ENCODE assay signal across 14 cellular contexts in genomic region chr1:158830074-158830677, GRCh38. TPM values are rescaled to one million over a fixed set of nuclear protein-coding genes. Genes with fewer than 3 reads are reported as not detected.
DNase-seq lines count a peak whose midpoint lies in the region; ATAC-seq and FAIRE-seq lines count a peak whose summit lies in the region.
"Had no signal": no experiment of that assay in that cellular context is flagged by ENCODE, and none has a peak within 500 bp of the region (broad histone marks: within the 10 kb centered on the region; RNA-seq: fewer than 3 reads in every experiment).

No MANE protein-coding gene starts in this region.

- no peak for DNase-seq in activated T-helper 2 cell treated with anti-CD3 and anti-CD28 coated beads, Interferon-gamma antibody, Interleukin-2, Interleukin-4, amounts not matched to agents 10 μg/mL and 5 μg/mL and 100 μg/mL, durations not matched to agents 14 hours and 24 hours and 36 hours (ENCODE audit: low spot score)
- DNase-seq in anterior cingulate cortex (lab: John Stamatoyannopoulos, UW) (no peak), frontal cortex (ENCODE audit: low spot score in 2 of 2) (no peak)
- DNase-seq in stimulated activated CD4-positive, alpha-beta T cell treated with anti-CD3 and anti-CD28 coated beads, Interleukin-1b, Interleukin-23, amount 100 ng/mL, for 48 hours: no peak
- DNase-seq: Caco-2; central memory CD4-positive, alpha-beta T cell; mesenchymal stem cell; NCI-H446 treated with DMSO at 0.1 percent for 48 hours; SW 1271 had no signal

- H3K4me1 Mint-ChIP-seq in activated T-helper 2 cell treated with anti-CD3 and anti-CD28 coated beads, Interferon-gamma antibody, Interleukin-2, Interleukin-4, amounts not matched to agents 10 μg/mL and 5 μg/mL and 100 μg/mL, durations not matched to agents 14 hours and 24 hours and 36 hours (ENCODE audit: low read depth): peaks cover 20% of the 10 kb centered on the region

- intact Hi-C loops in activated T-helper 2 cell treated with anti-CD3 and anti-CD28 coated beads, Interferon-gamma antibody, Interleukin-2, Interleukin-4, amounts not matched to agents 10 μg/mL and 5 μg/mL and 100 μg/mL, durations not matched to agents 14 hours and 24 hours and 36 hours (cut with micrococcal nuclease): loop anchor here (1.0 to 5.0 kb wide), 3 partner anchors 11 to 628 kb away; no protein-coding TSS in a partner anchor

- no peak overlapping the region for H3K4me3 Mint-ChIP-seq in activated T-helper 2 cell treated with anti-CD3 and anti-CD28 coated beads, Interferon-gamma antibody, Interleukin-2, Interleukin-4, amounts not matched to agents 10 μg/mL and 5 μg/mL and 100 μg/mL, durations not matched to agents 14 hours and 24 hours and 36 hours (ENCODE audit: low read depth)

- ATAC-seq in GM18499 (IDR thresholded peaks at IDR 0.05; ENCODE audit: insufficient read depth, unreplicated experiment) (peak; percentile 32), GM19455 (IDR thresholded peaks at IDR 0.05; ENCODE audit: unreplicated experiment) (peak; percentile 54), HG03025 (IDR thresholded peaks at IDR 0.05; ENCODE audit: low FRiP score, unreplicated experiment) (peak; percentile 57), GM18873 (IDR thresholded peaks at IDR 0.05; ENCODE audit: low FRiP score, unreplicated experiment) (no peak)

- peaks cover 22% of the 10 kb centered on the region for H3K36me3 Mint-ChIP-seq in activated T-helper 2 cell treated with anti-CD3 and anti-CD28 coated beads, Interferon-gamma antibody, Interleukin-2, Interleukin-4, amounts not matched to agents 10 μg/mL and 5 μg/mL and 100 μg/mL, durations not matched to agents 14 hours and 24 hours and 36 hours (ENCODE audit: low read depth)

- peaks cover 2% of the 10 kb centered on the region for H3K27me3 Mint-ChIP-seq in activated T-helper 2 cell treated with anti-CD3 and anti-CD28 coated beads, Interferon-gamma antibody, Interleukin-2, Interleukin-4, amounts not matched to agents 10 μg/mL and 5 μg/mL and 100 μg/mL, durations not matched to agents 14 hours and 24 hours and 36 hours (ENCODE audit: low read depth)

- FAIRE-seq in frontal cortex (lab: Jason Lieb, UNC): no peak

- peaks cover 49% of the 10 kb centered on the region for H3K9me3 Mint-ChIP-seq in activated T-helper 2 cell treated with anti-CD3 and anti-CD28 coated beads, Interferon-gamma antibody, Interleukin-2, Interleukin-4, amounts not matched to agents 10 μg/mL and 5 μg/mL and 100 μg/mL, durations not matched to agents 14 hours and 24 hours and 36 hours

- H3K27ac Mint-ChIP-seq in activated T-helper 2 cell treated with anti-CD3 and anti-CD28 coated beads, Interferon-gamma antibody, Interleukin-2, Interleukin-4, amounts not matched to agents 10 μg/mL and 5 μg/mL and 100 μg/mL, durations not matched to agents 14 hours and 24 hours and 36 hours: peak overlapping the region; percentile 64

RNA-seq across cellular contexts. Expression of gene MNDA, which starts 1.0 kb away (rescaled TPM):
- total RNA-seq in activated T-helper 2 cell treated with anti-CD3 and anti-CD28 coated beads, Interferon-gamma antibody, Interleukin-2, Interleukin-4, amounts not matched to agents 10 μg/mL and 5 μg/mL and 100 μg/mL, durations not matched to agents 14 hours and 24 hours and 36 hours: not detected in 2 replicates
- 2.0 TPM for total RNA-seq in frontal cortex
- total RNA-seq: Caco-2, fibroblast of villous mesenchyme had no signal

RNA-seq across cellular contexts. Expression of gene OR6N2, which starts 49.2 kb away (rescaled TPM):
- not detected in 2 replicates for total RNA-seq in activated T-helper 2 cell treated with anti-CD3 and anti-CD28 coated beads, Interferon-gamma antibody, Interleukin-2, Interleukin-4, amounts not matched to agents 10 μg/mL and 5 μg/mL and 100 μg/mL, durations not matched to agents 14 hours and 24 hours and 36 hours
- total RNA-seq in frontal cortex: not detected
- total RNA-seq: Caco-2, fibroblast of villous mesenchyme had no signal

RNA-seq across cellular contexts. Expression of gene OR6N1, which starts 58.2 kb away (rescaled TPM):
- total RNA-seq in activated T-helper 2 cell treated with anti-CD3 and anti-CD28 coated beads, Interferon-gamma antibody, Interleukin-2, Interleukin-4, amounts not matched to agents 10 μg/mL and 5 μg/mL and 100 μg/mL, durations not matched to agents 14 hours and 24 hours and 36 hours: not detected in 2 replicates
- not detected for total RNA-seq in frontal cortex
- total RNA-seq: Caco-2, fibroblast of villous mesenchyme had no signal
